8 cellular contexts compared by ENCODE assay signal in genomic region chr18:2932247-2933181, GRCh38.
DNase-seq lines count a peak whose midpoint lies in the region; ATAC-seq and TF ChIP-seq lines count a peak whose summit lies in the region.

No MANE protein-coding gene starts in this region.

- H3K36me3 ChIP-seq in parathyroid adenoma (ENCODE audit: control insufficient read depth, insufficient read depth, low read length), result no peaks in the 10 kb centered on the region

- peaks cover 43% of the 10 kb centered on the region for H3K4me1 Mint-ChIP-seq in activated CD8-positive, alpha-beta T cell treated with anti-CD3 and anti-CD28 coated beads for 36 hours (ENCODE audit: low read depth)

- no peaks in the 10 kb centered on the region for H3K9me3 ChIP-seq in parathyroid adenoma (ENCODE audit: control insufficient read depth, low read length)

- CTCF ChIA-PET in activated CD8-positive, alpha-beta T cell treated with anti-CD3 and anti-CD28 coated beads for 36 hours (lab: Charles Lee), result interaction anchor here (0.6 to 4.6 kb wide), 33 partner anchors 9 to 313 kb away, joined by 3 to 77 read pairs (median 4); no protein-coding TSS in a partner anchor

- peak overlapping the region; percentile 58 for H2AFZ ChIP-seq in parathyroid adenoma

- H3K4me3 Mint-ChIP-seq in activated CD8-positive, alpha-beta T cell treated with anti-CD3 and anti-CD28 coated beads for 36 hours, result no peak overlapping the region

- ATAC-seq in activated CD8-positive, alpha-beta T cell treated with anti-CD3 and anti-CD28 coated beads for 36 hours, result peak; percentile 71
- no peak for ATAC-seq in GM21786 (IDR thresholded peaks at IDR 0.05; ENCODE audit: unreplicated experiment)
- ATAC-seq in HG03460 (IDR thresholded peaks at IDR 0.05; ENCODE audit: unreplicated experiment), result no peak

- TF ChIP-seq CTCF in activated CD8-positive, alpha-beta T cell treated with anti-CD3 and anti-CD28 coated beads for 36 hours (IDR thresholded peaks at IDR 0.05), result peak; percentile 88
- peak; percentile 54 for TF ChIP-seq CTCF in foreskin fibroblast (IDR thresholded peaks at IDR 0.05; ENCODE audit: low read depth, low read length)
- peak; percentile 87 for TF ChIP-seq CTCF in parathyroid adenoma (IDR thresholded peaks at IDR 0.05)

- POLR2A ChIA-PET in activated CD8-positive, alpha-beta T cell treated with anti-CD3 and anti-CD28 coated beads for 36 hours (lab: Charles Lee), result interaction anchor here (0.7 to 1.0 kb wide), 3 partner anchors 18 to 50 kb away, joined by 3 to 5 read pairs (median 3); no protein-coding TSS in a partner anchor

- peak overlapping the region; percentile 29 for H3K27ac ChIP-seq in parathyroid adenoma

- H3K27me3 ChIP-seq in parathyroid adenoma (ENCODE audit: control insufficient read depth, insufficient read depth, low read length), result no peaks in the 10 kb centered on the region

- H3K4me1 ChIP-seq in parathyroid adenoma, result peaks cover 26% of the 10 kb centered on the region

- no peak overlapping the region for H3K9ac ChIP-seq in parathyroid adenoma

- no peak overlapping the region for H3K4me2 ChIP-seq in parathyroid adenoma (ENCODE audit: low read length)

- intact Hi-C loops in activated CD8-positive, alpha-beta T cell treated with anti-CD3 and anti-CD28 coated beads for 36 hours (cut with micrococcal nuclease), result loop anchor here (2.0 to 10.0 kb wide), 2 partner anchors 52 to 222 kb away; no protein-coding TSS in a partner anchor

- no peak overlapping the region for H3K4me3 ChIP-seq in foreskin fibroblast (ENCODE audit: low read depth in 1 of 2, low read length in 2 of 2)
- no peak overlapping the region for H3K4me3 ChIP-seq in parathyroid adenoma (ENCODE audit: low read depth, low read length)

- peak overlapping the region; percentile 79 for H3K27ac Mint-ChIP-seq in activated CD8-positive, alpha-beta T cell treated with anti-CD3 and anti-CD28 coated beads for 36 hours

- no peaks in the 10 kb centered on the region for H3K27me3 Mint-ChIP-seq in activated CD8-positive, alpha-beta T cell treated with anti-CD3 and anti-CD28 coated beads for 36 hours

- no peaks in the 10 kb centered on the region for H3K79me2 ChIP-seq in parathyroid adenoma

- H3K36me3 Mint-ChIP-seq in activated CD8-positive, alpha-beta T cell treated with anti-CD3 and anti-CD28 coated beads for 36 hours (ENCODE audit: low read depth), result peaks cover 70% of the 10 kb centered on the region

- H3K9me3 Mint-ChIP-seq in activated CD8-positive, alpha-beta T cell treated with anti-CD3 and anti-CD28 coated beads for 36 hours, result no peaks in the 10 kb centered on the region

- DNase-seq in D341Med (ENCODE audit: low spot score) (peak; percentile 63), H4 (ENCODE audit: low spot score) (peak; percentile 47), NCI-H2227 treated with DMSO at 0.1 percent for 48 hours (lab: John Stamatoyannopoulos, UW) (peak; percentile 62), foreskin fibroblast (peak; percentile 37 to 82)
- DNase-seq in activated CD8-positive, alpha-beta T cell treated with anti-CD3 and anti-CD28 coated beads for 36 hours, result peak; percentile 56
